In genomic region chr3:100708989-100709839, GRCh38 we compare ENCODE assay signal across 8 cellular contexts. TPM values are rescaled to one million over a fixed set of nuclear protein-coding genes. Genes with fewer than 3 reads are reported as not detected.
DNase-seq lines count a peak whose midpoint lies in the region; TF ChIP-seq lines count a peak whose summit lies in the region.

TFG (plus strand) TSS chr3:100709494; CDS start chr3:100713686, 4,192 bp downstream.

- DNase-seq in GM03348 (ENCODE audit: low spot score) (peak; percentile 100), HFF-Myc (ENCODE audit: extremely low read depth, low read depth) (peak; percentile 98), NAMALWA (ENCODE audit: low spot score) (peak; percentile 98), SK-N-DZ (ENCODE audit: low spot score) (peak; percentile 98), foreskin melanocyte (peak; percentile 98)
- DNase-seq in activated naive CD4-positive, alpha-beta T cell treated with anti-CD3 and anti-CD28 coated beads for 36 hours, result peak; percentile 98

- peak within 1 kb of the TSS; percentile 93 for H3K27ac ChIP-seq in subcutaneous abdominal adipose tissue (ENCODE audit: low read depth, low read length)

- peak within 1 kb of the TSS; percentile 61 for H2AFZ ChIP-seq in neuron (ENCODE audit: low read depth, low read length)

- H3K36me3 Mint-ChIP-seq in activated naive CD4-positive, alpha-beta T cell treated with anti-CD3 and anti-CD28 coated beads for 36 hours (ENCODE audit: low read depth), result peaks cover 23% of the 10 kb centered on the region

- H3K27me3 ChIP-seq in neuron (ENCODE audit: insufficient read depth, low read length) (peaks cover 25% of the 10 kb centered on the region), subcutaneous abdominal adipose tissue (ENCODE audit: control insufficient read depth in 5 of 5, insufficient read depth in 4 of 5, low read length in 5 of 5) (peaks cover 0 to 7% (median 0%) of the 10 kb centered on the region in 5 donors)

- H3K36me3 ChIP-seq in neuron (ENCODE audit: insufficient read depth, low read length) (peaks cover 14% of the 10 kb centered on the region), subcutaneous abdominal adipose tissue (ENCODE audit: control insufficient read depth in 5 of 5, insufficient read depth in 5 of 5, low read length in 5 of 5) (peaks cover 0 to 6% (median 4%) of the 10 kb centered on the region in 5 donors)

- peak within 1 kb of the TSS; percentile 83 for H3K4me3 Mint-ChIP-seq in activated naive CD4-positive, alpha-beta T cell treated with anti-CD3 and anti-CD28 coated beads for 36 hours

- CTCF ChIA-PET in activated naive CD4-positive, alpha-beta T cell treated with anti-CD3 and anti-CD28 coated beads for 36 hours (lab: Charles Lee), result interaction anchor here (0.6 to 1.7 kb wide), 4 partner anchors 119 to 247 kb away, joined by 3 to 6 read pairs (median 4); no protein-coding TSS in a partner anchor

- H3K4me1 Mint-ChIP-seq in activated naive CD4-positive, alpha-beta T cell treated with anti-CD3 and anti-CD28 coated beads for 36 hours (ENCODE audit: low read depth), result peaks cover 39% of the 10 kb centered on the region

- peak within 1 kb of the TSS; percentile 97 for H3K27ac Mint-ChIP-seq in activated naive CD4-positive, alpha-beta T cell treated with anti-CD3 and anti-CD28 coated beads for 36 hours

- no peak for TF ChIP-seq CTCF in HFF-Myc (IDR thresholded peaks at IDR 0.05; ENCODE audit: low read depth, low read length, missing control alignments)

- peak within 1 kb of the TSS; percentile 56 for H3K4me3 ChIP-seq in HFF-Myc (replicated peaks; ENCODE audit: low read depth, low read length)
- peak within 1 kb of the TSS; percentile 61 for H3K4me3 ChIP-seq in neuron (ENCODE audit: low read length)
- peak within 1 kb of the TSS; percentile 71 to 86 (median 82) for H3K4me3 ChIP-seq in subcutaneous abdominal adipose tissue (ENCODE audit: low read depth in 1 of 5, low read length in 5 of 5)

- H3K27me3 Mint-ChIP-seq in activated naive CD4-positive, alpha-beta T cell treated with anti-CD3 and anti-CD28 coated beads for 36 hours (ENCODE audit: low read depth), result peaks cover 6% of the 10 kb centered on the region

- peaks cover 2% of the 10 kb centered on the region for H3K9me3 Mint-ChIP-seq in activated naive CD4-positive, alpha-beta T cell treated with anti-CD3 and anti-CD28 coated beads for 36 hours

- intact Hi-C loops in activated naive CD4-positive, alpha-beta T cell treated with anti-CD3 and anti-CD28 coated beads for 36 hours (cut with micrococcal nuclease), result loop anchor here (1.0 to 2.0 kb wide), 7 partner anchors 374 to 968 kb away; partner anchors contain the start of genes CMSS1, PCNP, TBC1D23 and ZBTB11

- H3K9me3 ChIP-seq in neuron (ENCODE audit: low read length), result no peaks in the 10 kb centered on the region
- no peaks in the 10 kb centered on the region for H3K9me3 ChIP-seq in subcutaneous abdominal adipose tissue (ENCODE audit: control insufficient read depth in 5 of 5, low read length in 5 of 5)

- H3K4me1 ChIP-seq in neuron (ENCODE audit: insufficient read depth, low read length), result peaks cover 5% of the 10 kb centered on the region
- H3K4me1 ChIP-seq in subcutaneous abdominal adipose tissue (ENCODE audit: control insufficient read depth in 5 of 5, insufficient read depth in 5 of 5, low read length in 5 of 5), result peaks cover 0 to 18% (median 16%) of the 10 kb centered on the region in 5 donors

- H3K9ac ChIP-seq in subcutaneous abdominal adipose tissue (ENCODE audit: low read length in 5 of 5), result peak within 1 kb of the TSS; percentile 74 to 94 (median 92)

RNA-seq across cellular contexts. Expression of gene TFG, which starts in this region (rescaled TPM):
- polyA plus RNA-seq in SK-N-DZ (2014; cell fraction: cytosol; rRNA removed), result 53.9 and 57.1 TPM in 2 replicates
- polyA plus RNA-seq in SK-N-DZ (2014; cell fraction: nucleus; rRNA removed), result 32.0 and 48.2 TPM in 2 replicates
- 10 to 100 TPM; 45.6 to 46.0 TPM for total RNA-seq in activated naive CD4-positive, alpha-beta T cell treated with anti-CD3 and anti-CD28 coated beads for 36 hours

Comparison
In these comparisons a context has a peak if more than half of its experiments do, and no peak if none do; other contexts are left out.
1. Peak in every context shown above with its lines: DNase-seq, H3K4me3 ChIP-seq and H3K27ac ChIP-seq.